12 cellular contexts compared by ENCODE assay signal in the genomic region with DNA sequence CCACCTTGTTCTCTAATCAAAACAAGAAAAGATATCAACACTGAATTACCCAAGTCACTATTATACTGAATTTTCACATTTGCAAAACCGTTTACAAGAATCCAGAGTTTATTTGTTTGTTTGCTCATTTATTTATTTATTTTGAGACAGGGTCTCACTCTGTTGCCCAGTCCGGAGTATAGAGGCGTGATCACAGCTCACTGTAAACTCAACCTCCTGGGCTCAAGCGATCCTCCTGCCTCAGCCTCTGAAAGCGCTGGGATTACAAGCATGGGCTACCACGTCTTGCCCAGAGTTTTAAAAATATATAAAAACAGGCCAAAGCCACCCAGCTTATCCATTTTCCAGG. TPM values are rescaled to one million over a fixed set of nuclear protein-coding genes. Genes with fewer than 3 reads are reported as not detected.
DNase-seq lines count a peak whose midpoint lies in the region; ATAC-seq, FAIRE-seq and TF ChIP-seq lines count a peak whose summit lies in the region.
"Had no signal": no experiment of that assay in that cellular context is flagged by ENCODE, and none has a peak within 500 bp of the region (broad histone marks: within the 10 kb centered on the region; RNA-seq: fewer than 3 reads in every experiment).

No MANE protein-coding gene starts in this region.

- 77 to 81% (median 78%) methylated on average over 6 of the region's 6 CpGs for WGBS in ovary, 3 donors

- ATAC-seq in Right ventricle myocardium inferior, result no peak

- CTCF ChIA-PET in endothelial cell of umbilical vein (lab: Charles Lee), result interaction anchor here (0.7 to 3.9 kb wide), 8 partner anchors 9 to 89 kb away, joined by 3 to 42 read pairs (median 4); partner anchors contain the start of gene CREB3L2

- H3K79me2 ChIP-seq in endothelial cell of umbilical vein (ENCODE audit: control insufficient read depth, insufficient read depth, low read length), result peaks cover 67% of the 10 kb centered on the region
- H3K79me2 ChIP-seq in Karpas-422 (ENCODE audit: low read length), result no peaks in the 10 kb centered on the region

- H3K27ac ChIP-seq in left ventricle myocardium inferior (replicated peaks) (peak overlapping the region; percentile 86), endothelial cell of umbilical vein (ENCODE audit: insufficient read depth, low read depth, low read length) (peak overlapping the region; percentile 92), ovary (peak overlapping the region; percentile 37 to 77), vagina (peak overlapping the region; percentile 57), Karpas-422 (ENCODE audit: low read length) (no peak overlapping the region)

- no peak for TF ChIP-seq EP300 in ovary (IDR thresholded peaks at IDR 0.05)

- POLR2A ChIA-PET in endothelial cell of umbilical vein (lab: Charles Lee), result interaction anchor here (3.6 kb wide), 1 partner anchor 15 kb away, joined by 24 read pairs; no protein-coding TSS in a partner anchor

- H4K20me1 ChIP-seq in endothelial cell of umbilical vein (replicated peaks; ENCODE audit: control insufficient read depth, extremely low read depth, insufficient read depth, low read length), result no peaks in the 10 kb centered on the region
- no peaks in the 10 kb centered on the region for H4K20me1 ChIP-seq in Karpas-422 (ENCODE audit: insufficient read depth, low read depth, low read length)

- H3K9ac ChIP-seq in endothelial cell of umbilical vein (replicated peaks; ENCODE audit: extremely low read depth, insufficient read depth, low read length) (peak overlapping the region; percentile 42), Karpas-422 (ENCODE audit: low read length) (no peak overlapping the region)

- DNase-seq in left ventricle myocardium inferior (no peak), Right ventricle myocardium inferior (ENCODE audit: missing footprints) (no peak), endothelial cell of umbilical vein (ENCODE audit: low read depth, low spot score) (no peak), ovary (peak in 1 of 5 donors; percentile 10), vagina (ENCODE audit: extremely low spot score in 2 of 2) (no peak), SKM-1 treated with dmso at 0.1 percent for 144 hours (lab: John Stamatoyannopoulos, UW; ENCODE audit: unreplicated experiment) (no peak), Karpas-422 (no peak), NCI-H187 treated with DMSO at 0.1 percent for 48 hours (lab: John Stamatoyannopoulos, UW) (no peak)
- DNase-seq: activated CD4-positive, CD25-positive, alpha-beta regulatory T cell treated with anti-CD3 and anti-CD28 coated beads, Interleukin-2, amount 50 U/mL, for 72 hours; activated naive CD4-positive, alpha-beta T cell treated with anti-CD3 and anti-CD28 coated beads, Interleukin-2, amount 50 U/mL, for 16 hours; hypothalamus; MM.1S had no signal

- no peaks in the 10 kb centered on the region for H3K9me1 ChIP-seq in endothelial cell of umbilical vein (replicated peaks; ENCODE audit: control insufficient read depth, extremely low read depth, insufficient read depth, low read length)

- H3K4me1 ChIP-seq in left ventricle myocardium inferior (peaks cover 100% of the 10 kb centered on the region), endothelial cell of umbilical vein (ENCODE audit: control insufficient read depth, extremely low read depth, insufficient read depth, low read length) (peaks cover 73% of the 10 kb centered on the region), ovary (ENCODE audit: insufficient read depth) (peaks cover 41% of the 10 kb centered on the region), vagina (peaks cover 86% of the 10 kb centered on the region), Karpas-422 (ENCODE audit: low read length) (no peaks in the 10 kb centered on the region)

- no peak for FAIRE-seq in endothelial cell of umbilical vein (lab: Jason Lieb, UNC)

- H3K36me3 ChIP-seq in left ventricle myocardium inferior (no peaks in the 10 kb centered on the region), endothelial cell of umbilical vein (ENCODE audit: control insufficient read depth in 2 of 2, extremely low read depth in 1 of 2, insufficient read depth in 2 of 2, low read length in 2 of 2) (no peaks in the 10 kb centered on the region), ovary (no peaks in the 10 kb centered on the region), vagina (no peaks in the 10 kb centered on the region), Karpas-422 (ENCODE audit: insufficient read depth, low read length) (no peaks in the 10 kb centered on the region)

- H3K4me3 ChIP-seq in left ventricle myocardium inferior (no peak overlapping the region), endothelial cell of umbilical vein (replicated peaks in 1 of 3; ENCODE audit: insufficient read depth in 1 of 3, low read depth in 1 of 3, low read length in 3 of 3) (no peak overlapping the region), ovary (no peak overlapping the region), vagina (no peak overlapping the region), Karpas-422 (ENCODE audit: low read length) (no peak overlapping the region)

- TF ChIP-seq POLR2A in endothelial cell of umbilical vein (IDR thresholded peaks at IDR 0.05; ENCODE audit: low read depth, low read length) (no peak), ovary (IDR thresholded peaks at IDR 0.05) (no peak), vagina (IDR thresholded peaks at IDR 0.05) (no peak)

- intact Hi-C loops in left ventricle myocardium inferior (cut with micrococcal nuclease) (no loop called here), Right ventricle myocardium inferior (cut with DNase I) (loop anchor here (5.0 kb wide), 1 partner anchor 56 kb away; no protein-coding TSS in a partner anchor), endothelial cell of umbilical vein (cut with micrococcal nuclease) (no loop called here), ovary (cut with DNase I) (loop anchor here in 2 of 4 donors (5.0 to 10.0 kb wide), 2 partner anchors 51 to 59 kb away; no protein-coding TSS in a partner anchor), vagina (cut with DNase I) (no loop called here)

- BruUV-seq in endothelial cell of umbilical vein (replicated peaks; lab: Mats Ljungman, UMichigan), result no TSS peak

- H3K27me3 ChIP-seq in left ventricle myocardium inferior (ENCODE audit: low read depth) (no peaks in the 10 kb centered on the region), endothelial cell of umbilical vein (ENCODE audit: control insufficient read depth in 2 of 2, insufficient read depth in 2 of 2, low read length in 2 of 2) (no peaks in the 10 kb centered on the region), ovary (no peaks in the 10 kb centered on the region), vagina (no peaks in the 10 kb centered on the region), Karpas-422 (ENCODE audit: low read length) (no peaks in the 10 kb centered on the region)

- no peak overlapping the region for H2AFZ ChIP-seq in endothelial cell of umbilical vein (ENCODE audit: low read depth, low read length)
- no peak overlapping the region for H2AFZ ChIP-seq in Karpas-422 (ENCODE audit: low read length)

- H3K9me3 ChIP-seq in left ventricle myocardium inferior (replicated peaks), result no peaks in the 10 kb centered on the region
- H3K9me3 ChIP-seq in endothelial cell of umbilical vein (replicated peaks; ENCODE audit: control insufficient read depth, insufficient read depth, low read length), result no peaks in the 10 kb centered on the region
- no peaks in the 10 kb centered on the region for H3K9me3 ChIP-seq in ovary
- H3K9me3 ChIP-seq in vagina, result no peaks in the 10 kb centered on the region
- no peaks in the 10 kb centered on the region for H3K9me3 ChIP-seq in Karpas-422 (ENCODE audit: low read length)

- H3K4me2 ChIP-seq in endothelial cell of umbilical vein (ENCODE audit: insufficient read depth, low read length), result peak overlapping the region; percentile 47
- H3K4me2 ChIP-seq in Karpas-422 (ENCODE audit: low read depth, low read length, poor library complexity, severe bottlenecking), result no peak overlapping the region

- H3K9me2 ChIP-seq in Karpas-422 (replicated peaks; ENCODE audit: insufficient read depth, low read length), result no peaks in the 10 kb centered on the region

- dilution Hi-C loops in endothelial cell of umbilical vein (cut with MboI; ENCODE audit: extremely low pct_ligation_motif_present, low sequenced_read_pairs), result no loop called here

- TF ChIP-seq CTCF in left ventricle myocardium inferior (IDR thresholded peaks at IDR 0.05; ENCODE audit: borderline replicate concordance), result no peak
- TF ChIP-seq CTCF in endothelial cell of umbilical vein (IDR thresholded peaks at IDR 0.05; ENCODE audit: extremely low read depth in 1 of 2, insufficient read depth in 1 of 2, low read depth in 1 of 2, low read length in 2 of 2), result no peak
- TF ChIP-seq CTCF in ovary (IDR thresholded peaks at IDR 0.05), result no peak
- no peak for TF ChIP-seq CTCF in vagina (IDR thresholded peaks at IDR 0.05)

TF ChIP-seq in endothelial cell of umbilical vein, 7 proteins besides CTCF, POLR2A, EP300 and RAD21:
- no peak for TF ChIP-seq EZH2 (IDR thresholded peaks at IDR 0.05; ENCODE audit: borderline replicate concordance, low read depth, low read length, severe bottlenecking)
- TF ChIP-seq, protein P1, sequence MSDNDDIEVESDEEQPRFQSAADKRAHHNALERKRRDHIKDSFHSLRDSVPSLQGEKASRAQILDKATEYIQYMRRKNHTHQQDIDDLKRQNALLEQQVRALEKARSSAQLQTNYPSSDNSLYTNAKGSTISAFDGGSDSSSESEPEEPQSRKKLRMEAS (IDR thresholded peaks at IDR 0.05; ENCODE audit: insufficient read depth, insufficient read length), result no peak
- no peak for TF ChIP-seq GATA2 (IDR thresholded peaks at IDR 0.05; ENCODE audit: insufficient read depth, insufficient read length, low read depth, low read length)
- TF ChIP-seq FOS (IDR thresholded peaks at IDR 0.05; ENCODE audit: borderline replicate concordance, insufficient read depth, low read length), result no peak
- TF ChIP-seq MYC (IDR thresholded peaks at IDR 0.05; ENCODE audit: low read depth, low read length), result no peak
- no peak for TF ChIP-seq POLR2AphosphoS5 (IDR thresholded peaks at IDR 0.05; ENCODE audit: insufficient read depth, low read depth, low read length)
- TF ChIP-seq JUN (IDR thresholded peaks at IDR 0.05; ENCODE audit: borderline replicate concordance, insufficient read depth, insufficient read length, low read depth), result no peak

RNA-seq across cellular contexts. Expression of gene CREB3L2, which starts 8.5 kb away (rescaled TPM):
- total RNA-seq in left ventricle myocardium inferior (28.9 TPM), Right ventricle myocardium inferior (19.3 TPM), endothelial cell of umbilical vein (89.5 and 93.4 TPM in 2 replicates), ovary (100 to 1,000 TPM in 1 of 7 donors, 10 to 100 TPM in 6; 24.7 to 110 (median 89.6) TPM), vagina (28.7 TPM)
- polyA plus RNA-seq in endothelial cell of umbilical vein (29.6 and 32.1 TPM in 2 replicates), ovary (10 to 100 TPM; 21.2 to 47.5 TPM)
- 33.1 and 33.4 TPM in 2 replicates for polyA plus RNA-seq in endothelial cell of umbilical vein (2011; cell fraction: cytosol; rRNA removed)
- 36.1 and 37.2 TPM in 2 replicates for polyA plus RNA-seq in endothelial cell of umbilical vein (2011; cell fraction: nucleus; rRNA removed)
- polyA plus RNA-seq in endothelial cell of umbilical vein (2012), result 26.6 and 30.7 TPM in 2 replicates
- polyA minus RNA-seq in endothelial cell of umbilical vein, result 79.8 and 96.8 TPM in 2 replicates
- polyA minus RNA-seq in endothelial cell of umbilical vein (2011; cell fraction: cytosol; rRNA and poly(A)+ RNA removed), result 14.5 TPM
- polyA minus RNA-seq in endothelial cell of umbilical vein (2011; cell fraction: nucleus; rRNA and poly(A)+ RNA removed), result 110 and 141 TPM in 2 replicates
- total RNA-seq in Karpas-422 (2014; rRNA removed; shearing (Covaris generic); ENCODE audit: low replicate concordance), result not detected in 2 replicates

Comparison
In these comparisons a context has a peak if more than half of its experiments do, and no peak if none do; other contexts are left out.
1. RNA of gene CREB3L2, which starts 8.5 kb away (total RNA-seq): 89.5 to 93.4 TPM in endothelial cell of umbilical vein, 24.7 to 110 TPM in ovary, 28.9 TPM in left ventricle myocardium inferior (single experiment), 28.7 TPM in vagina (single experiment) and 19.3 TPM in Right ventricle myocardium inferior (single experiment); not detected in Karpas-422; every median in the first group is over 10 times any median in the second.